In genomic region chr9:73118297-73118696, GRCh38 we compare ENCODE assay signal across 27 cellular contexts. TPM values are rescaled to one million over a fixed set of nuclear protein-coding genes. Genes with fewer than 3 reads are reported as not detected.
DNase-seq lines count a peak whose midpoint lies in the region; FAIRE-seq and TF ChIP-seq lines count a peak whose summit lies in the region.
"Had no signal": no experiment of that assay in that cellular context is flagged by ENCODE, and none has a peak within 500 bp of the region (broad histone marks: within the 10 kb centered on the region; RNA-seq: fewer than 3 reads in every experiment).

No MANE protein-coding gene starts in this region.

- no peak for TF ChIP-seq CTCF in epithelial cell of esophagus (IDR thresholded peaks at IDR 0.05; ENCODE audit: insufficient read depth, low read depth, low read length, missing control alignments)

- H3K4me3 ChIP-seq in epithelial cell of esophagus (ENCODE audit: low read length) = no peak overlapping the region
- H3K4me3 ChIP-seq: breast epithelium, coronary artery, left ventricle myocardium inferior, psoas muscle had no signal

- FAIRE-seq in GM19239 (lab: Jason Lieb, UNC) = peak; percentile 11
- FAIRE-seq in RCC 7860 (lab: Jason Lieb, UNC) = no peak
- FAIRE-seq: urothelium cell line had no signal

- DNase-seq in GM19239 (ENCODE audit: insufficient read length, low spot score) = no peak
- DNase-seq in RCC 7860 (ENCODE audit: low spot score) = peak; percentile 70
- DNase-seq in epithelial cell of esophagus (ENCODE audit: low read depth) = peak; percentile 88
- peak; percentile 24 for DNase-seq in renal cortical epithelial cell (ENCODE audit: low read depth)
- no peak for DNase-seq in GM19240 (ENCODE audit: insufficient read length, low spot score)
- no peak for DNase-seq in DMS153 (lab: John Stamatoyannopoulos, UW)
- DNase-seq in COLO668 (lab: John Stamatoyannopoulos, UW; ENCODE audit: unreplicated experiment) = no peak
- DNase-seq: activated B cell treated with CpG ODN at 0.5 μM for 24 hours; activated CD4-positive, alpha-beta T cell treated with anti-CD3 and anti-CD28 coated beads, Interleukin-2, amount 50 U/mL, for 1 hour; activated CD8-positive, alpha-beta memory T cell treated with anti-CD3 and anti-CD28 coated beads, Interleukin-2, amount 10 ng/mL, durations not matched to agents 7 days and 5 days; activated naive CD4-positive, alpha-beta T cell treated with anti-CD3 and anti-CD28 coated beads for 36 hours; activated T-cell treated with anti-CD3 and anti-CD28 coated beads, Interleukin-2, amount 50 U/mL, for 48 hours; amniotic stem cell; CD4-positive, alpha-beta T cell; GF-D8; KG1; left ventricle myocardium inferior; MV-4-11; naive thymus-derived CD4-positive, alpha-beta T cell; NCI-H146; psoas muscle; SIG-M5; stimulated activated CD4-positive, alpha-beta T cell treated with anti-CD3 and anti-CD28 coated beads, Interleukin-15, amount 100 ng/mL, for 24 hours; stimulated activated naive CD4-positive, alpha-beta T cell had no signal

RNA-seq across cellular contexts. Expression of gene ANXA1, which starts 33.4 kb away (rescaled TPM):
- total RNA-seq in renal cortical epithelial cell = 426 and 600 TPM in 2 replicates

Comparison
In these comparisons a context has a peak if more than half of its experiments do, and no peak if none do; other contexts are left out.
1. DNase-seq: peak in RCC 7860 (single experiment), epithelial cell of esophagus (single experiment) and renal cortical epithelial cell (single experiment); none in GM19239 (single experiment), GM19240 (single experiment), DMS153 (single experiment) and COLO668 (single experiment).